In genomic region chr22:46626356-46626755, GRCh38 we compare ENCODE assay signal across 13 cellular contexts. TPM values are rescaled to one million over a fixed set of nuclear protein-coding genes. Genes with fewer than 3 reads are reported as not detected.
DNase-seq lines count a peak whose midpoint lies in the region; ATAC-seq and TF ChIP-seq lines count a peak whose summit lies in the region.
"Had no signal": no experiment of that assay in that cellular context is flagged by ENCODE, and none has a peak within 500 bp of the region (broad histone marks: within the 10 kb centered on the region; RNA-seq: fewer than 3 reads in every experiment).

No MANE protein-coding gene starts in this region.

- intact Hi-C loops in esophagus squamous epithelium (cut with DNase I) = no loop called here
- intact Hi-C loops in thyroid gland (cut with DNase I) = no loop called here

- H3K9me3 Mint-ChIP-seq in stimulated activated effector memory CD8-positive, alpha-beta T cell treated with anti-CD3 and anti-CD28 coated beads, Interleukin-12 subunit alpha, Interleukin-12 subunit beta, amount 100 ng/mL, for 72 hours = no peaks in the 10 kb centered on the region

- no peak overlapping the region for H3K9ac ChIP-seq in DND-41 (ENCODE audit: low read depth, low read length)

- no peaks in the 10 kb centered on the region for H3K27me3 ChIP-seq in DND-41 (ENCODE audit: insufficient read depth, low read length, poor library complexity)
- no peaks in the 10 kb centered on the region for H3K27me3 ChIP-seq in esophagus squamous epithelium
- H3K27me3 ChIP-seq in thyroid gland = no peaks in the 10 kb centered on the region

- H3K36me3 ChIP-seq in DND-41 (ENCODE audit: insufficient read depth, low read length) (peaks cover 71% of the 10 kb centered on the region), esophagus squamous epithelium (peaks cover 0 to 42% (median 0%) of the 10 kb centered on the region in 3 donors), thyroid gland (no peaks in the 10 kb centered on the region)
- H3K36me3 ChIP-seq: HAP-1 had no signal

- no peak for TF ChIP-seq CTCF in DND-41 (IDR thresholded peaks at IDR 0.05; ENCODE audit: borderline replicate concordance, extremely low read depth, low read length, poor library complexity, severe bottlenecking)
- no peak for TF ChIP-seq CTCF in RWPE1 (conservative IDR thresholded peaks at IDR 0.05; ENCODE audit: low read depth)
- no peak for TF ChIP-seq CTCF in esophagus squamous epithelium (IDR thresholded peaks at IDR 0.05)
- no peak for TF ChIP-seq CTCF in thyroid gland (IDR thresholded peaks at IDR 0.05)

- TF ChIP-seq POLR2A in esophagus squamous epithelium (IDR thresholded peaks at IDR 0.05) (no peak), thyroid gland (IDR thresholded peaks at IDR 0.05) (no peak)

- H3K4me3 Mint-ChIP-seq in stimulated activated effector memory CD8-positive, alpha-beta T cell treated with anti-CD3 and anti-CD28 coated beads, Interleukin-12 subunit alpha, Interleukin-12 subunit beta, amount 100 ng/mL, for 72 hours = no peak overlapping the region

- CTCF ChIA-PET in RWPE1 (lab: Yijun Ruan, JAX) = interaction anchor here (0.6 kb wide), 1 partner anchor 631 kb away, joined by 3 read pairs; no protein-coding TSS in a partner anchor

- H3K27ac ChIP-seq in DND-41 (ENCODE audit: low read length) (peak overlapping the region; percentile 61; the same call in 1 of the 2 replicates), RWPE1 (peak overlapping the region; percentile 86), esophagus squamous epithelium (peak overlapping the region in 3 of 4 donors; percentile 82 to 88 (median 84)), thyroid gland (no peak overlapping the region)

- H4K20me1 ChIP-seq in DND-41 (ENCODE audit: insufficient read depth, low read length) = peaks cover 78% of the 10 kb centered on the region

- H3K4me2 ChIP-seq in DND-41 (ENCODE audit: insufficient read depth, low read length) = no peak overlapping the region

- no peak for ATAC-seq in DND-41 (ENCODE audit: insufficient read depth, low read depth)
- ATAC-seq in stimulated activated effector memory CD8-positive, alpha-beta T cell treated with anti-CD3 and anti-CD28 coated beads, Interleukin-12 subunit alpha, Interleukin-12 subunit beta, amount 100 ng/mL, for 72 hours = no peak
- ATAC-seq in GM18867 (IDR thresholded peaks at IDR 0.05; ENCODE audit: unreplicated experiment) = no peak

- no peak overlapping the region for H3K4me3 ChIP-seq in DND-41 (ENCODE audit: low read depth in 1 of 2, low read length in 2 of 2)
- H3K4me3 ChIP-seq in esophagus squamous epithelium = no peak overlapping the region
- H3K4me3 ChIP-seq in thyroid gland (replicated peaks in 1 of 3) = no peak overlapping the region
- H3K4me3 ChIP-seq: HAP-1 had no signal

- peak overlapping the region; percentile 71 for H3K27ac Mint-ChIP-seq in stimulated activated effector memory CD8-positive, alpha-beta T cell treated with anti-CD3 and anti-CD28 coated beads, Interleukin-12 subunit alpha, Interleukin-12 subunit beta, amount 100 ng/mL, for 72 hours

- POLR2A ChIA-PET in RWPE1 (lab: Yijun Ruan, JAX; ENCODE audit: low non-redundant PET) = no interaction called here

- peaks cover 95% of the 10 kb centered on the region for H3K79me2 ChIP-seq in DND-41 (ENCODE audit: insufficient read depth, low read length)

- peaks cover 18% of the 10 kb centered on the region for H3K4me1 ChIP-seq in DND-41 (ENCODE audit: insufficient read depth, low read length)
- H3K4me1 ChIP-seq in esophagus squamous epithelium = peaks cover 26 to 57% (median 34%) of the 10 kb centered on the region in 3 donors
- peaks cover 10 to 16% of the 10 kb centered on the region in 2 donors for H3K4me1 ChIP-seq in thyroid gland
- H3K4me1 ChIP-seq: HAP-1 had no signal

- H3K9me3 ChIP-seq in DND-41 (ENCODE audit: insufficient read depth, low read length, severe bottlenecking) = no peaks in the 10 kb centered on the region
- no peaks in the 10 kb centered on the region for H3K9me3 ChIP-seq in esophagus squamous epithelium
- H3K9me3 ChIP-seq in thyroid gland = no peaks in the 10 kb centered on the region
- H3K9me3 ChIP-seq: HAP-1 had no signal

- peaks cover 8% of the 10 kb centered on the region for H3K4me1 Mint-ChIP-seq in stimulated activated effector memory CD8-positive, alpha-beta T cell treated with anti-CD3 and anti-CD28 coated beads, Interleukin-12 subunit alpha, Interleukin-12 subunit beta, amount 100 ng/mL, for 72 hours

- H3K36me3 Mint-ChIP-seq in stimulated activated effector memory CD8-positive, alpha-beta T cell treated with anti-CD3 and anti-CD28 coated beads, Interleukin-12 subunit alpha, Interleukin-12 subunit beta, amount 100 ng/mL, for 72 hours = no peaks in the 10 kb centered on the region

- DNase-seq in DND-41 (no peak), RWPE1 (ENCODE audit: low spot score) (no peak), esophagus squamous epithelium (lab: John Stamatoyannopoulos, UW) (no peak), cerebellar nuclear complex (lab: John Stamatoyannopoulos, UW) (no peak), thyroid gland (no peak)
- no peak for DNase-seq in stimulated activated effector memory CD8-positive, alpha-beta T cell treated with anti-CD3 and anti-CD28 coated beads, Interleukin-12 subunit alpha, Interleukin-12 subunit beta, amount 100 ng/mL, for 72 hours (ENCODE audit: low spot score in 2 of 2)
- DNase-seq: COR-L47; NCI-H1417; NCI-H187 treated with DMSO at 0.1 percent for 48 hours; NK-92 treated with Interleukin-12 subunit alpha and Interleukin-12 subunit beta, amount 100 ng/mL, for 24 hours; OCI-M1 had no signal

- no CpG with 5 or more reads among the region's 23 CpGs for WGBS in esophagus squamous epithelium, 2 donors
- 96 to 98% methylated on average over 21 to 23 of the region's 23 CpGs for WGBS in thyroid gland, 2 donors

- no peak overlapping the region for H2AFZ ChIP-seq in DND-41 (ENCODE audit: low read depth, low read length)

RNA-seq across cellular contexts. Expression of gene GRAMD4, which starts 6.2 kb away (rescaled TPM):
- total RNA-seq in esophagus squamous epithelium (100 to 1,000 TPM in 1 of 4 donors, 10 to 100 TPM in 3; 27.0 to 122 (median 33.3) TPM), thyroid gland (100 to 1,000 TPM in 1 of 4 donors, 10 to 100 TPM in 3; 33.5 to 193 (median 62.1) TPM)

Comparison
In these comparisons a context has a peak if more than half of its experiments do, and no peak if none do; other contexts are left out.
1. H3K27ac ChIP-seq: peak in DND-41 (single experiment), RWPE1 (single experiment) and esophagus squamous epithelium (3 of 4); none in thyroid gland (0 of 3).